Comparison of ENCODE assay signal across 12 cellular contexts in genomic region chr16:19980866-19981265, GRCh38.
A peak's percentile ranks its signal among the peaks of the same experiment; 100 is the strongest.
DNase-seq lines count a peak whose midpoint lies in the region; ATAC-seq, FAIRE-seq and TF ChIP-seq lines count a peak whose summit lies in the region.
"Had no signal": no experiment of that assay in that cellular context is flagged by ENCODE, and none has a peak within 500 bp of the region (broad histone marks: within the 10 kb centered on the region; RNA-seq: fewer than 3 reads in every experiment).

No MANE protein-coding gene starts in this region.

- dilution Hi-C loops in keratinocyte (cut with MboI; ENCODE audit: extremely low pct_ligation_motif_present, low sequenced_read_pairs), result no loop called here

- H3F3A ChIP-seq in SK-N-SH (replicated peaks; ENCODE audit: insufficient read depth), result no peaks in the 10 kb centered on the region

- no peak overlapping the region for H3K4me2 ChIP-seq in SK-N-SH
- H3K4me2 ChIP-seq in keratinocyte (ENCODE audit: control insufficient read depth, extremely low read depth, insufficient read depth, low read depth, low read length), result no peak overlapping the region

- TF ChIP-seq CTCF in AG09319 (IDR thresholded peaks at IDR 0.05; ENCODE audit: low read depth, low read length) (peak; percentile 8), GM20000 (IDR thresholded peaks at IDR 0.05; ENCODE audit: extremely low read depth, missing control alignments) (peak; percentile 49), SK-N-SH (IDR thresholded peaks at IDR 0.05) (peak; percentile 58), keratinocyte (optimal IDR thresholded peaks at IDR 0.05 in 1 of 3, IDR thresholded peaks at IDR 0.05 in 1 of 3, conservative IDR thresholded peaks at IDR 0.05 in 1 of 3; ENCODE audit: extremely low read depth in 1 of 3, insufficient read depth in 2 of 3, low read length in 3 of 3) (peak; percentile 31 to 65 (median 51))

- H4K20me1 ChIP-seq in SK-N-SH (ENCODE audit: insufficient read depth), result no peaks in the 10 kb centered on the region
- no peaks in the 10 kb centered on the region for H4K20me1 ChIP-seq in keratinocyte (ENCODE audit: control insufficient read depth, extremely low read depth, insufficient read depth, low read length)

- TF ChIP-seq EP300 in SK-N-SH (IDR thresholded peaks at IDR 0.05; ENCODE audit: borderline replicate concordance in 1 of 2, low read depth in 1 of 2, low read length in 1 of 2), result no peak

- 4% methylated on average over 3 of the region's 3 CpGs for WGBS in SK-N-SH (ENCODE audit: low lambda C conversion rate)

- CTCF ChIA-PET in SK-N-SH (lab: Yijun Ruan, JAX), result interaction anchor here (0.6 to 4.3 kb wide), 14 partner anchors 8 to 399 kb away, joined by 3 to 26 read pairs (median 3); no protein-coding TSS in a partner anchor

- no peaks in the 10 kb centered on the region for H3K79me2 ChIP-seq in SK-N-SH (ENCODE audit: insufficient read depth)
- no peaks in the 10 kb centered on the region for H3K79me2 ChIP-seq in keratinocyte (ENCODE audit: control insufficient read depth, insufficient read depth, low read length)

- H3K9me2 ChIP-seq in SK-N-SH, result no peaks in the 10 kb centered on the region

- H3K9ac ChIP-seq in SK-N-SH, result no peak overlapping the region
- H3K9ac ChIP-seq in keratinocyte (ENCODE audit: control insufficient read depth, extremely low read depth, insufficient read depth, low read length), result no peak overlapping the region

- H3K4me1 ChIP-seq in SK-N-SH (ENCODE audit: control insufficient read depth in 1 of 2, insufficient read depth in 2 of 2, low read depth in 1 of 2, low read length in 1 of 2) (no peaks in the 10 kb centered on the region), keratinocyte (ENCODE audit: control insufficient read depth, extremely low read depth, insufficient read depth, low read length) (no peaks in the 10 kb centered on the region)
- H3K4me1 ChIP-seq: heart left ventricle, right atrium auricular region had no signal

- H3K36me3 ChIP-seq in SK-N-SH (replicated peaks in 1 of 2; ENCODE audit: control insufficient read depth in 1 of 2, insufficient read depth in 2 of 2, low read length in 1 of 2) (no peaks in the 10 kb centered on the region), keratinocyte (ENCODE audit: control insufficient read depth in 2 of 2, extremely low read depth in 1 of 2, insufficient read depth in 2 of 2, low read length in 2 of 2) (no peaks in the 10 kb centered on the region)
- H3K36me3 ChIP-seq: heart left ventricle, right atrium auricular region had no signal

- no peaks in the 10 kb centered on the region for H3K27me3 ChIP-seq in SK-N-SH (ENCODE audit: insufficient read depth)
- no peaks in the 10 kb centered on the region for H3K27me3 ChIP-seq in keratinocyte (ENCODE audit: control insufficient read depth, extremely low read depth, insufficient read depth, low read length)
- H3K27me3 ChIP-seq: right atrium auricular region had no signal

- no peak for FAIRE-seq in keratinocyte (lab: Jason Lieb, UNC)

- H3K27ac ChIP-seq in SK-N-SH (ENCODE audit: low read depth in 2 of 2, low read length in 1 of 2), result no peak overlapping the region
- no peak overlapping the region for H3K27ac ChIP-seq in keratinocyte (ENCODE audit: control insufficient read depth, insufficient read depth, low read length)
- H3K27ac ChIP-seq: heart left ventricle, right atrium auricular region had no signal

- H2AFZ ChIP-seq in SK-N-SH (ENCODE audit: low read depth) (no peak overlapping the region), keratinocyte (ENCODE audit: control insufficient read depth, low read length) (no peak overlapping the region)

- no peaks in the 10 kb centered on the region for H3K9me3 ChIP-seq in SK-N-SH
- H3K9me3 ChIP-seq in keratinocyte (ENCODE audit: control insufficient read depth, low read depth, low read length), result no peaks in the 10 kb centered on the region
- H3K9me3 ChIP-seq: heart left ventricle, right atrium auricular region had no signal

- H3K4me3 ChIP-seq in SK-N-SH (ENCODE audit: low read depth in 2 of 2, low read length in 1 of 2), result no peak overlapping the region
- H3K4me3 ChIP-seq in keratinocyte (ENCODE audit: control insufficient read depth in 2 of 3, extremely low read depth in 1 of 3, insufficient read depth in 2 of 3, low read depth in 1 of 3, low read length in 3 of 3), result no peak overlapping the region
- H3K4me3 ChIP-seq: heart left ventricle, right atrium auricular region had no signal

- no peaks in the 10 kb centered on the region for H3K9me1 ChIP-seq in keratinocyte (ENCODE audit: control insufficient read depth, extremely low read depth, insufficient read depth, low read length)

- peak; percentile 26; the same call in 1 of the 2 replicates for TF ChIP-seq RAD21 in SK-N-SH (IDR thresholded peaks at IDR 0.05; ENCODE audit: low read length)

- DNase-seq in AG09319 (ENCODE audit: extremely low read depth, low read depth), result no peak
- peak; percentile 12 for DNase-seq in GM20000 (ENCODE audit: low spot score)
- DNase-seq in SK-N-SH, result peak; percentile 41
- no peak for DNase-seq in keratinocyte (ENCODE audit: low read depth, low spot score)
- no peak for DNase-seq in epidermal melanocyte (ENCODE audit: insufficient read length, low spot score)
- no peak for DNase-seq in NCI-H524 treated with DMSO at 0.1 percent for 48 hours (lab: John Stamatoyannopoulos, UW)
- DNase-seq: activated B cell treated with CpG ODN at 0.5 μM for 24 hours, heart left ventricle, MV-4-11 had no signal

- POLR2A ChIA-PET in SK-N-SH (lab: Yijun Ruan, JAX), result no interaction called here

- ATAC-seq in HG03135 (IDR thresholded peaks at IDR 0.05; ENCODE audit: unreplicated experiment) (no peak), HG02970 (IDR thresholded peaks at IDR 0.05; ENCODE audit: low FRiP score, unreplicated experiment) (no peak)
- ATAC-seq: heart left ventricle had no signal

TF ChIP-seq in SK-N-SH, 30 proteins besides CTCF, POLR2A, EP300 and RAD21:
- TF ChIP-seq SMC3 (IDR thresholded peaks at IDR 0.05; ENCODE audit: low read depth, low read length) (0 out of 2 replicates have a peak, but pooled peaks have one; percentile 14), USF1 (IDR thresholded peaks at IDR 0.05; ENCODE audit: borderline replicate concordance, low read depth) (no peak)
TF ChIP-seq in SK-N-SH: peak in this region for 1.

Comparison
In these comparisons a context has a peak if more than half of its experiments do, and no peak if none do; other contexts are left out.
1. DNase-seq: peak in GM20000 (single experiment) and SK-N-SH (single experiment); none in AG09319 (single experiment), keratinocyte (single experiment), epidermal melanocyte (single experiment) and NCI-H524 treated with DMSO at 0.1 percent for 48 hours (single experiment).
2. CTCF ChIP-seq: peak in every context shown above with its lines; median percentile 58 in SK-N-SH; 51 in keratinocyte; 49 in GM20000; 8 in AG09319.